29 cellular contexts compared by ENCODE assay signal in genomic region chr5:5558102-5558501, GRCh38.
"Had no signal": no experiment of that assay in that cellular context is flagged by ENCODE, and none has a peak within 500 bp of the region (broad histone marks: within the 10 kb centered on the region; RNA-seq: fewer than 3 reads in every experiment).

No MANE protein-coding gene starts in this region.

- H3K36me3 ChIP-seq: brain microvascular endothelial cell had no signal

- H3K9me3 Mint-ChIP-seq: activated CD4-positive, alpha-beta T cell treated with anti-CD3 and anti-CD28 coated beads, Interleukin-2, amount 10 ng/mL, durations not matched to agents 24 days and 14 days; activated naive CD4-positive, alpha-beta T cell treated with anti-CD3 and anti-CD28 coated beads, Interleukin-2, amount 10 ng/mL, durations not matched to agents 7 days and 5 days; activated naive CD4-positive, alpha-beta T cell treated with anti-CD3 and anti-CD28 coated beads, Interleukin-2, amount 50 U/mL, for 72 hours; activated naive CD8-positive, alpha-beta T cell treated with anti-CD3 and anti-CD28 coated beads, Interleukin-2, amount 10 ng/mL, durations not matched to agents 7 days and 5 days; activated T-helper 1 cell treated with anti-CD3 and anti-CD28 coated beads, Interleukin-12 subunit alpha, Interleukin-12 subunit beta, Interleukin-2, Interleukin-4 antibody, amounts not matched to agents 30 ng/mL and 10 ng/mL and 1 ng/mL, durations not matched to agents 14 hours and 24 hours and 36 hours; activated T-helper 2 cell treated with anti-CD3 and anti-CD28 coated beads, Interferon-gamma antibody, Interleukin-2, Interleukin-4, amounts not matched to agents 10 μg/mL and 5 μg/mL and 100 μg/mL, durations not matched to agents 14 hours and 24 hours and 36 hours; T-helper 2 cell treated with Interferon-gamma antibody and Interleukin-4, amounts not matched to agents 5 μg/mL and 100 μg/mL, for 36 hours had no signal

- H3K27me3 ChIP-seq: brain microvascular endothelial cell had no signal

- H3K4me1 Mint-ChIP-seq: activated CD4-positive, alpha-beta T cell treated with anti-CD3 and anti-CD28 coated beads for 36 hours; activated CD4-positive, alpha-beta T cell treated with anti-CD3 and anti-CD28 coated beads, Interleukin-2, amount 10 ng/mL, durations not matched to agents 24 days and 14 days; activated CD8-positive, alpha-beta memory T cell treated with anti-CD3 and anti-CD28 coated beads, Interleukin-2, amount 10 ng/mL, durations not matched to agents 7 days and 5 days; activated naive CD4-positive, alpha-beta T cell treated with anti-CD3 and anti-CD28 coated beads, Interleukin-2, amount 10 ng/mL, durations not matched to agents 7 days and 5 days; activated naive CD8-positive, alpha-beta T cell treated with anti-CD3 and anti-CD28 coated beads, Interleukin-2, amount 10 ng/mL, durations not matched to agents 7 days and 5 days; T-helper 17 cell had no signal

- H3K27ac ChIP-seq: brain microvascular endothelial cell had no signal

- ATAC-seq: activated CD4-positive, alpha-beta T cell treated with anti-CD3 and anti-CD28 coated beads for 36 hours; activated CD8-positive, alpha-beta memory T cell treated with anti-CD3 and anti-CD28 coated beads, Interleukin-2, amount 10 ng/mL, durations not matched to agents 7 days and 5 days; activated CD8-positive, alpha-beta T cell treated with anti-CD3 and anti-CD28 coated beads, Interleukin-2, amount 10 ng/mL, durations not matched to agents 7 days and 5 days; activated naive CD4-positive, alpha-beta T cell treated with anti-CD3 and anti-CD28 coated beads, Interleukin-2, amount 50 U/mL, for 72 hours; esophagus mucosa; T-helper 17 cell had no signal

- DNase-seq: activated CD4-positive, alpha-beta memory T cell treated with anti-CD3 and anti-CD28 coated beads for 36 hours; activated CD4-positive, alpha-beta T cell treated with anti-CD3 and anti-CD28 coated beads for 36 hours; activated CD4-positive, alpha-beta T cell treated with anti-CD3 and anti-CD28 coated beads, Interleukin-2, amount 10 ng/mL, durations not matched to agents 24 days and 14 days; activated CD4-positive, CD25-positive, alpha-beta regulatory T cell; activated CD4-positive, CD25-positive, alpha-beta regulatory T cell treated with anti-CD3 and anti-CD28 coated beads, Interleukin-2, amount 50 U/mL, for 72 hours; activated CD8-positive, alpha-beta memory T cell treated with anti-CD3 and anti-CD28 coated beads, Interleukin-2, amount 10 ng/mL, durations not matched to agents 7 days and 5 days; activated CD8-positive, alpha-beta memory T cell treated with anti-CD3 and anti-CD28 coated beads, Interleukin-2, amount 50 U/mL, for 4 hours; activated CD8-positive, alpha-beta T cell treated with anti-CD3 and anti-CD28 coated beads, Interleukin-2, amount 10 ng/mL, durations not matched to agents 7 days and 5 days; activated effector memory CD4-positive, alpha-beta T cell treated with anti-CD3 and anti-CD28 coated beads, Interleukin-2, amount 50 U/mL, for 16 hours; activated naive CD4-positive, alpha-beta T cell; activated naive CD4-positive, alpha-beta T cell treated with anti-CD3 and anti-CD28 coated beads, Interleukin-2, amount 10 ng/mL, durations not matched to agents 7 days and 5 days; activated naive CD8-positive, alpha-beta T cell treated with anti-CD3 and anti-CD28 coated beads, Interleukin-2, amount 10 ng/mL, durations not matched to agents 7 days and 5 days; activated T-cell treated with anti-CD3 and anti-CD28 coated beads, Interleukin-2, amount 50 U/mL, for 1 hour; activated T-cell treated with anti-CD3 and anti-CD28 coated beads, Interleukin-2, amount 50 U/mL, for 48 hours; amniotic stem cell; anterior cingulate cortex; brain microvascular endothelial cell; caudate nucleus; cortex of kidney; effector CD8-positive, alpha-beta T cell; foreskin fibroblast; head of caudate nucleus; T-helper 1 cell; T-helper 17 cell had no signal

- H3K27me3 Mint-ChIP-seq: activated CD8-positive, alpha-beta memory T cell treated with anti-CD3 and anti-CD28 coated beads, Interleukin-2, amount 10 ng/mL, durations not matched to agents 7 days and 5 days had no signal

- H3K4me3 Mint-ChIP-seq: activated CD4-positive, alpha-beta memory T cell treated with anti-CD3 and anti-CD28 coated beads for 36 hours; activated CD4-positive, alpha-beta T cell treated with anti-CD3 and anti-CD28 coated beads for 36 hours; activated CD4-positive, alpha-beta T cell treated with anti-CD3 and anti-CD28 coated beads, Interleukin-2, amount 10 ng/mL, durations not matched to agents 24 days and 14 days; activated CD8-positive, alpha-beta memory T cell treated with anti-CD3 and anti-CD28 coated beads, Interleukin-2, amount 10 ng/mL, durations not matched to agents 7 days and 5 days; activated CD8-positive, alpha-beta T cell treated with anti-CD3 and anti-CD28 coated beads, Interleukin-2, amount 10 ng/mL, durations not matched to agents 7 days and 5 days; activated naive CD4-positive, alpha-beta T cell treated with anti-CD3 and anti-CD28 coated beads, Interleukin-2, amount 10 ng/mL, durations not matched to agents 7 days and 5 days; activated naive CD8-positive, alpha-beta T cell treated with anti-CD3 and anti-CD28 coated beads, Interleukin-2, amount 10 ng/mL, durations not matched to agents 7 days and 5 days; activated T-helper 1 cell treated with anti-CD3 and anti-CD28 coated beads, Interleukin-12 subunit alpha, Interleukin-12 subunit beta, Interleukin-2, Interleukin-4 antibody, amounts not matched to agents 30 ng/mL and 10 ng/mL and 1 ng/mL, durations not matched to agents 14 hours and 24 hours and 36 hours; T-helper 17 cell; T-helper 2 cell treated with Interferon-gamma antibody and Interleukin-4, amounts not matched to agents 5 μg/mL and 100 μg/mL, for 36 hours had no signal

- H3K27ac Mint-ChIP-seq: activated CD4-positive, alpha-beta memory T cell treated with anti-CD3 and anti-CD28 coated beads for 36 hours; activated CD4-positive, alpha-beta T cell treated with anti-CD3 and anti-CD28 coated beads for 36 hours; activated CD4-positive, alpha-beta T cell treated with anti-CD3 and anti-CD28 coated beads, Interleukin-2, amount 10 ng/mL, durations not matched to agents 24 days and 14 days; activated CD8-positive, alpha-beta memory T cell treated with anti-CD3 and anti-CD28 coated beads, Interleukin-2, amount 10 ng/mL, durations not matched to agents 7 days and 5 days; activated CD8-positive, alpha-beta T cell treated with anti-CD3 and anti-CD28 coated beads, Interleukin-2, amount 10 ng/mL, durations not matched to agents 7 days and 5 days; activated naive CD4-positive, alpha-beta T cell treated with anti-CD3 and anti-CD28 coated beads, Interleukin-2, amount 10 ng/mL, durations not matched to agents 7 days and 5 days; activated naive CD4-positive, alpha-beta T cell treated with anti-CD3 and anti-CD28 coated beads, Interleukin-2, amount 50 U/mL, for 72 hours; activated naive CD8-positive, alpha-beta T cell treated with anti-CD3 and anti-CD28 coated beads, Interleukin-2, amount 10 ng/mL, durations not matched to agents 7 days and 5 days; activated T-helper 1 cell treated with anti-CD3 and anti-CD28 coated beads, Interleukin-12 subunit alpha, Interleukin-12 subunit beta, Interleukin-2, Interleukin-4 antibody, amounts not matched to agents 30 ng/mL and 10 ng/mL and 1 ng/mL, durations not matched to agents 14 hours and 24 hours and 36 hours; activated T-helper 2 cell treated with anti-CD3 and anti-CD28 coated beads, Interferon-gamma antibody, Interleukin-2, Interleukin-4, amounts not matched to agents 10 μg/mL and 5 μg/mL and 100 μg/mL, durations not matched to agents 14 hours and 24 hours and 36 hours; T-helper 17 cell; T-helper 2 cell treated with Interferon-gamma antibody and Interleukin-4, amounts not matched to agents 5 μg/mL and 100 μg/mL, for 36 hours had no signal

- H3K36me3 Mint-ChIP-seq: activated CD4-positive, alpha-beta memory T cell treated with anti-CD3 and anti-CD28 coated beads for 36 hours; activated CD8-positive, alpha-beta memory T cell treated with anti-CD3 and anti-CD28 coated beads, Interleukin-2, amount 10 ng/mL, durations not matched to agents 7 days and 5 days; activated naive CD4-positive, alpha-beta T cell treated with anti-CD3 and anti-CD28 coated beads, Interleukin-2, amount 10 ng/mL, durations not matched to agents 7 days and 5 days; activated naive CD4-positive, alpha-beta T cell treated with anti-CD3 and anti-CD28 coated beads, Interleukin-2, amount 50 U/mL, for 72 hours; activated naive CD8-positive, alpha-beta T cell treated with anti-CD3 and anti-CD28 coated beads, Interleukin-2, amount 10 ng/mL, durations not matched to agents 7 days and 5 days had no signal
